Comparison of ENCODE assay signal across 27 cellular contexts in genomic region chr2:138184428-138184827, GRCh38.
"Had no signal": no experiment of that assay in that cellular context is flagged by ENCODE, and none has a peak within 500 bp of the region (broad histone marks: within the 10 kb centered on the region; RNA-seq: fewer than 3 reads in every experiment).

No MANE protein-coding gene starts in this region.

- H3K36me3 ChIP-seq: stomach, suprapubic skin, thoracic aorta, thyroid gland, tibial artery, tibial nerve, transverse colon, upper lobe of right lung, uterus, vagina had no signal

- H3K27ac ChIP-seq: stomach, suprapubic skin, testis, thoracic aorta, thyroid gland, tibial artery, tibial nerve, transverse colon, upper lobe of right lung, uterus, vagina had no signal

- ATAC-seq: stimulated activated effector memory CD8-positive, alpha-beta T cell treated with anti-CD3 and anti-CD28 coated beads, Interleukin-12 subunit alpha, Interleukin-12 subunit beta, amount 100 ng/mL, for 72 hours; stimulated activated memory B cell treated with anti-CD40 and anti-IgM and Interleukin-4, amounts not matched to agents 10 μg/mL and 1 μg/mL and 100 μg/mL, for 72 hours; stimulated activated naive B cell treated with anti-CD40 and anti-IgM and Interleukin-4, amounts not matched to agents 10 μg/mL and 1 μg/mL and 100 μg/mL, for 72 hours; stimulated activated naive CD8-positive, alpha-beta T cell treated with anti-CD3 and anti-CD28 coated beads, Interleukin-15, amount 100 ng/mL, for 72 hours; stimulated activated naive CD8-positive, alpha-beta T cell treated with anti-CD3 and anti-CD28 coated beads, Interleukin-15, Interleukin-2, amounts not matched to agents 100 U/mL and 50 U/mL, for 24 hours; upper lobe of right lung had no signal

- H3K4me1 ChIP-seq: stomach, suprapubic skin, testis, thyroid gland, transverse colon, upper lobe of right lung, uterus had no signal

- H3K9me3 ChIP-seq: stomach, suprapubic skin, testis, thoracic aorta, thyroid gland, tibial artery, tibial nerve, transverse colon, upper lobe of right lung, uterus, vagina had no signal

- H3K9me3 Mint-ChIP-seq: stimulated activated memory B cell treated with anti-CD40 and anti-IgM and Interleukin-4, amounts not matched to agents 10 μg/mL and 1 μg/mL and 100 μg/mL, for 72 hours; stimulated activated naive B cell treated with anti-CD40 and anti-IgM and Interleukin-4, amounts not matched to agents 10 μg/mL and 1 μg/mL and 100 μg/mL, for 72 hours; stimulated activated naive CD8-positive, alpha-beta T cell treated with anti-CD3 and anti-CD28 coated beads, Interleukin-15, Interleukin-2, amounts not matched to agents 100 ng/mL and 50 ng/mL, for 24 hours had no signal

- H3K27me3 Mint-ChIP-seq: stimulated activated memory B cell treated with anti-CD40 and anti-IgM and Interleukin-4, amounts not matched to agents 10 μg/mL and 1 μg/mL and 100 μg/mL, for 72 hours; stimulated activated naive B cell treated with anti-CD40 and anti-IgM and Interleukin-4, amounts not matched to agents 10 μg/mL and 1 μg/mL and 100 μg/mL, for 72 hours; stimulated activated naive CD8-positive, alpha-beta T cell treated with anti-CD3 and anti-CD28 coated beads, Interleukin-15, amount 100 ng/mL, for 72 hours; stimulated activated naive CD8-positive, alpha-beta T cell treated with anti-CD3 and anti-CD28 coated beads, Interleukin-15, Interleukin-2, amounts not matched to agents 100 ng/mL and 50 ng/mL, for 24 hours had no signal

- DNase-seq: stimulated activated CD4-positive, alpha-beta T cell treated with anti-CD3 and anti-CD28 coated beads, Interleukin-2, amount 100 ng/mL, for 48 hours; stimulated activated CD4-positive, alpha-beta T cell treated with anti-CD3 and anti-CD28 coated beads, Interleukin-4, amount 100 ng/mL, for 1 hour; stimulated activated CD4-positive, alpha-beta T cell treated with anti-CD3 and anti-CD28 coated beads, Interleukin-4, amount 100 ng/mL, for 24 hours; stimulated activated CD4-positive, alpha-beta T cell treated with anti-CD3 and anti-CD28 coated beads, Interleukin-4, amount 100 ng/mL, for 4 hours; stimulated activated CD8-positive, alpha-beta memory T cell treated with anti-CD3 and anti-CD28 coated beads, Interleukin-4, amount 100 ng/mL, for 48 hours; stimulated activated naive B cell treated with anti-CD40 and anti-IgM and Interleukin-4, amounts not matched to agents 10 μg/mL and 1 μg/mL and 100 μg/mL, for 72 hours; stimulated activated naive CD4-positive, alpha-beta T cell; stimulated activated naive CD4-positive, alpha-beta T cell treated with Interleukin-2 at 50 U/mL for 16 hours; stimulated activated naive CD8-positive, alpha-beta T cell treated with anti-CD3 and anti-CD28 coated beads, Interleukin-15, amount 100 ng/mL, for 72 hours; stimulated activated naive CD8-positive, alpha-beta T cell treated with anti-CD3 and anti-CD28 coated beads, Interleukin-15, Interleukin-2, amounts not matched to agents 100 U/mL and 50 U/mL, for 24 hours; stomach; testis; thyroid gland; tibial artery; transverse colon; trophoblast cell; upper lobe of right lung; uterus had no signal

- H3K4me3 Mint-ChIP-seq: stimulated activated effector memory CD8-positive, alpha-beta T cell treated with anti-CD3 and anti-CD28 coated beads, Interleukin-12 subunit alpha, Interleukin-12 subunit beta, amount 100 ng/mL, for 72 hours; stimulated activated memory B cell treated with anti-CD40 and anti-IgM and Interleukin-4, amounts not matched to agents 10 μg/mL and 1 μg/mL and 100 μg/mL, for 72 hours; stimulated activated naive B cell treated with anti-CD40 and anti-IgM and Interleukin-4, amounts not matched to agents 10 μg/mL and 1 μg/mL and 100 μg/mL, for 72 hours; stimulated activated naive CD8-positive, alpha-beta T cell treated with anti-CD3 and anti-CD28 coated beads, Interleukin-15, amount 100 ng/mL, for 72 hours; stimulated activated naive CD8-positive, alpha-beta T cell treated with anti-CD3 and anti-CD28 coated beads, Interleukin-15, Interleukin-2, amounts not matched to agents 100 ng/mL and 50 ng/mL, for 24 hours; type B pancreatic cell had no signal

- H3K4me1 Mint-ChIP-seq: stimulated activated effector memory CD8-positive, alpha-beta T cell treated with anti-CD3 and anti-CD28 coated beads, Interleukin-12 subunit alpha, Interleukin-12 subunit beta, amount 100 ng/mL, for 72 hours; stimulated activated memory B cell treated with anti-CD40 and anti-IgM and Interleukin-4, amounts not matched to agents 10 μg/mL and 1 μg/mL and 100 μg/mL, for 72 hours; stimulated activated naive B cell treated with anti-CD40 and anti-IgM and Interleukin-4, amounts not matched to agents 10 μg/mL and 1 μg/mL and 100 μg/mL, for 72 hours; stimulated activated naive CD8-positive, alpha-beta T cell treated with anti-CD3 and anti-CD28 coated beads, Interleukin-15, amount 100 ng/mL, for 72 hours had no signal

- H3K36me3 Mint-ChIP-seq: stimulated activated effector memory CD8-positive, alpha-beta T cell treated with anti-CD3 and anti-CD28 coated beads, Interleukin-12 subunit alpha, Interleukin-12 subunit beta, amount 100 ng/mL, for 72 hours; stimulated activated memory B cell treated with anti-CD40 and anti-IgM and Interleukin-4, amounts not matched to agents 10 μg/mL and 1 μg/mL and 100 μg/mL, for 72 hours; stimulated activated naive B cell treated with anti-CD40 and anti-IgM and Interleukin-4, amounts not matched to agents 10 μg/mL and 1 μg/mL and 100 μg/mL, for 72 hours; type B pancreatic cell had no signal

- FAIRE-seq: urothelium cell line had no signal

- H3K27me3 ChIP-seq: stomach, suprapubic skin, testis, thyroid gland, tibial artery, tibial nerve, transverse colon, upper lobe of right lung, uterus, vagina had no signal

- H3K4me3 ChIP-seq: stomach, suprapubic skin, testis, thoracic aorta, thyroid gland, tibial artery, tibial nerve, transverse colon, upper lobe of right lung, uterus, vagina had no signal

- H3K27ac Mint-ChIP-seq: stimulated activated effector memory CD8-positive, alpha-beta T cell treated with anti-CD3 and anti-CD28 coated beads, Interleukin-12 subunit alpha, Interleukin-12 subunit beta, amount 100 ng/mL, for 72 hours; stimulated activated memory B cell treated with anti-CD40 and anti-IgM and Interleukin-4, amounts not matched to agents 10 μg/mL and 1 μg/mL and 100 μg/mL, for 72 hours; stimulated activated naive B cell treated with anti-CD40 and anti-IgM and Interleukin-4, amounts not matched to agents 10 μg/mL and 1 μg/mL and 100 μg/mL, for 72 hours; stimulated activated naive CD8-positive, alpha-beta T cell treated with anti-CD3 and anti-CD28 coated beads, Interleukin-15, Interleukin-2, amounts not matched to agents 100 ng/mL and 50 ng/mL, for 24 hours; type B pancreatic cell had no signal
